ENCODE assay signal across 15 cellular contexts in the genomic region with DNA sequence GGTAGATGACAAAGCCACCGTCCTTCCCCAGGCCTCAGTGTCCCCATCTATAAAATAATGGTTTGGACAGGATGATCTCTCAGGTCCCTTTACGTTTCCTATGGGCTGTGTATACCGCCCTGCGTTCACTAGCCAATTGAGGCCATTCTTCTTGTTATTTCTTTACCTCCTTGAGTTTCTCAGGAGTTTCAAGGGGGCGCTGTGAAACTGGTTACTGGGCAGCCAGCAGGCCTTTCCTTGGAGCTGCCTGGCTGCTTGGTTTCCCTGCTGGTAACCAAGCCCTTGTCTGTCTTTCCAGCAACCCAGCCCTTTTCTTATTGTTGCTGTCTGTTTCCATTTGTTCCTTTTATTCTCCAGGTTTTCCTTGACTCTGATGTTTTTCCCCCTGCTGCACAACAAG.
DNase-seq lines count a peak whose midpoint lies in the region; ATAC-seq, FAIRE-seq and TF ChIP-seq lines count a peak whose summit lies in the region.
"Had no signal": no experiment of that assay in that cellular context is flagged by ENCODE, and none has a peak within 500 bp of the region (broad histone marks: within the 10 kb centered on the region; RNA-seq: fewer than 3 reads in every experiment).

No MANE protein-coding gene starts in this region.

- DNase-seq in HEK293T (ENCODE audit: extremely low spot score): peak; percentile 68
- peak; percentile 4 for DNase-seq in amniotic epithelial cell (ENCODE audit: low read depth)
- DNase-seq in iPS-NIHi11 (ENCODE audit: low spot score): peak; percentile 80
- DNase-seq in urothelium cell line (ENCODE audit: low spot score): no peak
- DNase-seq: activated T-cell treated with anti-CD3 and anti-CD28 coated beads, Interleukin-2, amount 50 U/mL, for 72 hours; mucosa of descending colon; NCI-H1048; NCI-H345; stimulated activated CD4-positive, alpha-beta T cell treated with anti-CD3 and anti-CD28 coated beads, Interleukin-15, amount 100 ng/mL, for 24 hours; T-helper 2 cell had no signal

- POLR2A ChIA-PET in HEK293T (lab: Yijun Ruan, JAX): interaction anchor here (1.0 kb wide), 1 partner anchor 56 kb away, joined by 3 read pairs; no protein-coding TSS in a partner anchor

- CTCF ChIA-PET in HEK293T (lab: Yijun Ruan, JAX): interaction anchor here (0.9 to 1.1 kb wide), 3 partner anchors 10 to 21 kb away, joined by 3 to 5 read pairs (median 3); no protein-coding TSS in a partner anchor

- no peak for FAIRE-seq in urothelium cell line (lab: Jason Lieb, UNC)

- no peak overlapping the region for H3K27ac ChIP-seq in 22Rv1
- H3K27ac ChIP-seq: suprapubic skin had no signal

- ATAC-seq in GM18520 (IDR thresholded peaks at IDR 0.05; ENCODE audit: unreplicated experiment): no peak
- ATAC-seq in GM18909 (IDR thresholded peaks at IDR 0.05; ENCODE audit: poor library complexity, unreplicated experiment): no peak
- no peak for ATAC-seq in HG03354 (IDR thresholded peaks at IDR 0.05; ENCODE audit: poor library complexity, severe bottlenecking, unreplicated experiment)
- ATAC-seq: activated T-cell treated with anti-CD3 and anti-CD28 coated beads, Interleukin-2, amount 50 U/mL, for 72 hours; mucosa of descending colon had no signal

- TF ChIP-seq CTCF in 22Rv1 (IDR thresholded peaks at IDR 0.05): peak; percentile 32

TF ChIP-seq in HEK293T, 16 proteins besides CTCF, POLR2A, EP300 and RAD21:
- no peak for TF ChIP-seq HDGF (IDR thresholded peaks at IDR 0.05; ENCODE audit: borderline replicate concordance)
- TF ChIP-seq FOXA1 (IDR thresholded peaks at IDR 0.05): no peak
- no peak for TF ChIP-seq ARNT (IDR thresholded peaks at IDR 0.05)
- TF ChIP-seq NFRKB (IDR thresholded peaks at IDR 0.05): no peak
